ENCODE assay signal across 8 cellular contexts in the genomic region with DNA sequence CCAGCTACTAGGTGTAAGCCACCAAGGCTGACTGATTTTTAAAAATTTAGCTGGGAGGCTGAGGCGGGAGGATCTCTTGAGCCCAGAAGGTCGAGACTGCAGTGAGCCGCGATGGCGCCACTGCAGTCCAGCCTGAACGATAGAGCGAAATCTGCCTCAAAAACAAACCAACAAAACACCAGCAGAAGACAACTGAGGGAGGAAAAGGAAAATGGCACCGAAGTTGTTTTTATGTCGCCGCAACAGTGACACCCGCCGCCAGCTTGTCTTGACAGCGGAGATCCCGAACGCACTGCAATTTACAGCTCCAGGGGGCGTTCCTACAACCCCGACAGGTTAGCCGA. TPM values are rescaled to one million over a fixed set of nuclear protein-coding genes. Genes with fewer than 3 reads are reported as not detected.
DNase-seq lines count a peak whose midpoint lies in the region; ATAC-seq and TF ChIP-seq lines count a peak whose summit lies in the region.

No MANE protein-coding gene starts in this region.

- intact Hi-C loops in dorsolateral prefrontal cortex (cut with DNase I) = loop anchor here (2.0 to 10.0 kb wide), 7 partner anchors 28 to 528 kb away; partner anchors contain the start of genes EIF3K (in 2 of the 2), MAP4K1 (in 2 of the 2), ECH1 (in 1 of the 2) and MRPS12 (in 1 of the 2)

- H3K27ac Mint-ChIP-seq in osteocyte (ENCODE audit: unreplicated experiment) = peak overlapping the region; percentile 41

- no peaks in the 10 kb centered on the region for H3K27me3 Mint-ChIP-seq in osteocyte (ENCODE audit: unreplicated experiment)

- H3K27me3 ChIP-seq in dorsolateral prefrontal cortex = no peaks in the 10 kb centered on the region

- H3K27ac ChIP-seq in dorsolateral prefrontal cortex = peak overlapping the region in 44 of 59 donors; percentile 22 to 97 (median 82)

- no peaks in the 10 kb centered on the region for H3K9me3 Mint-ChIP-seq in osteocyte (ENCODE audit: unreplicated experiment)

- peak overlapping the region; percentile 90 for H3K4me3 Mint-ChIP-seq in osteocyte (ENCODE audit: unreplicated experiment)

- no peak for DNase-seq in GM10266 (ENCODE audit: extremely low spot score)
- DNase-seq in Jurkat, Clone E6-1 (ENCODE audit: low read depth, low spot score) = no peak
- DNase-seq in dorsolateral prefrontal cortex = no peak
- no peak for DNase-seq in osteocyte (ENCODE audit: extremely low spot score, unreplicated experiment)
- no peak for DNase-seq in NCI-H526 treated with DMSO at 0.1 percent for 48 hours (lab: John Stamatoyannopoulos, UW)
- no peak for DNase-seq in DMS53 treated with DMSO at 0.1 percent for 48 hours (lab: John Stamatoyannopoulos, UW; ENCODE audit: unreplicated experiment)

- H3K4me3 ChIP-seq in Jurkat, Clone E6-1 (ENCODE audit: low read length) = peak overlapping the region; percentile 54
- peak overlapping the region; percentile 32 to 99 (median 91) for H3K4me3 ChIP-seq in dorsolateral prefrontal cortex

- ATAC-seq in GM18519 (IDR thresholded peaks at IDR 0.05; ENCODE audit: low FRiP score, unreplicated experiment) (no peak), HG02678 (IDR thresholded peaks at IDR 0.05; ENCODE audit: unreplicated experiment) (no peak)

- H3K4me1 Mint-ChIP-seq in osteocyte (ENCODE audit: unreplicated experiment) = peaks cover 8% of the 10 kb centered on the region

- TF ChIP-seq CTCF in GM10266 (IDR thresholded peaks at IDR 0.05; ENCODE audit: control insufficient read depth, insufficient read depth, low read depth, missing control alignments) (peak; percentile 10), dorsolateral prefrontal cortex (IDR thresholded peaks at IDR 0.05 in 54 of 56, conservative IDR thresholded peaks at IDR 0.05 in 2 of 56; ENCODE audit: low read depth in 1 of 56, partially characterized antibody in 56 of 56) (no peak), osteocyte (IDR thresholded peaks at IDR 0.05) (no peak)

- peaks cover 6% of the 10 kb centered on the region for H3K36me3 Mint-ChIP-seq in osteocyte (ENCODE audit: unreplicated experiment)

RNA-seq across cellular contexts. Expression of gene FAM98C, which starts 0.3 kb away (rescaled TPM):
- 42.8 TPM for polyA plus RNA-seq in Jurkat, Clone E6-1 (2012; ENCODE audit: insufficient read depth, insufficient read length)
- total RNA-seq in dorsolateral prefrontal cortex (10 to 100 TPM; 31.5 to 65.9 (median 44.2) TPM), osteocyte (19.4 and 22.7 TPM in 2 replicates)

RNA-seq across cellular contexts. Expression of gene SPRED3, which starts 14.1 kb away (rescaled TPM):
- polyA plus RNA-seq in Jurkat, Clone E6-1 (2012; ENCODE audit: insufficient read depth, insufficient read length) = 2.0 TPM
- total RNA-seq in dorsolateral prefrontal cortex = 10 to 100 TPM in 62 of 120 experiments, 1 to 10 TPM in 58; 4.8 to 22.5 (median 10.3) TPM
- 5.9 and 6.0 TPM in 2 replicates for total RNA-seq in osteocyte

RNA-seq across cellular contexts. Expression of gene GGN, which starts 14.8 kb away (rescaled TPM):
- polyA plus RNA-seq in Jurkat, Clone E6-1 (2012; ENCODE audit: insufficient read depth, insufficient read length) = not detected
- total RNA-seq in dorsolateral prefrontal cortex = 1 to 10 TPM in 101 of 120 experiments, under 1 TPM in 18, not detected in 1; 0.34 to 6.3 (median 1.7) TPM
- total RNA-seq in osteocyte = 2.1 and 2.3 TPM in 2 replicates

RNA-seq across cellular contexts. Expression of gene RASGRP4, which starts 23.4 kb away (rescaled TPM):
- 0.96 TPM for polyA plus RNA-seq in Jurkat, Clone E6-1 (2012; ENCODE audit: insufficient read depth, insufficient read length)
- total RNA-seq in dorsolateral prefrontal cortex = 1 to 10 TPM in 76 of 120 experiments, under 1 TPM in 44; 0.27 to 4.2 (median 1.1) TPM
- total RNA-seq in osteocyte = not detected in 2 replicates

RNA-seq across cellular contexts. Expression of gene PSMD8, which starts 28.2 kb away (rescaled TPM):
- 367 TPM for polyA plus RNA-seq in Jurkat, Clone E6-1 (2012; ENCODE audit: insufficient read depth, insufficient read length)
- total RNA-seq in dorsolateral prefrontal cortex = 100 to 1,000 TPM in 115 of 120 experiments, 10 to 100 TPM in 5; 65.8 to 185 (median 140) TPM
- total RNA-seq in osteocyte = 162 and 166 TPM in 2 replicates
